1 cellular context compared by ENCODE assay signal in genomic region chr11:12052676-12053605, GRCh38.
A peak's percentile ranks its signal among the peaks of the same experiment; 100 is the strongest.
TF ChIP-seq lines count a peak whose summit lies in the region.

No MANE protein-coding gene starts in this region.

TF ChIP-seq in HepG2, 621 proteins besides CTCF, POLR2A, EP300 and RAD21:
- 0 out of 2 replicates have a peak, but pooled peaks have one; percentile 11 for TF ChIP-seq PATZ1 (CRISPR knock-in tag; IDR thresholded peaks at IDR 0.05)
- TF ChIP-seq STAG1 (CRISPR knock-in tag; IDR thresholded peaks at IDR 0.05) = peak; percentile 47
- no peak for TF ChIP-seq FOXA1 (IDR thresholded peaks at IDR 0.05)
- TF ChIP-seq FOXA1 (CRISPR knock-in tag; IDR thresholded peaks at IDR 0.05) = 0 out of 2 replicates have a peak, but pooled peaks have one; percentile 17
- no peak for TF ChIP-seq U2AF2 (IDR thresholded peaks at IDR 0.05; ENCODE audit: low read depth, low read length)
- no peak for TF ChIP-seq FOXK2 (IDR thresholded peaks at IDR 0.05)
